Comparison of ENCODE assay signal across 25 cellular contexts in the genomic region with DNA sequence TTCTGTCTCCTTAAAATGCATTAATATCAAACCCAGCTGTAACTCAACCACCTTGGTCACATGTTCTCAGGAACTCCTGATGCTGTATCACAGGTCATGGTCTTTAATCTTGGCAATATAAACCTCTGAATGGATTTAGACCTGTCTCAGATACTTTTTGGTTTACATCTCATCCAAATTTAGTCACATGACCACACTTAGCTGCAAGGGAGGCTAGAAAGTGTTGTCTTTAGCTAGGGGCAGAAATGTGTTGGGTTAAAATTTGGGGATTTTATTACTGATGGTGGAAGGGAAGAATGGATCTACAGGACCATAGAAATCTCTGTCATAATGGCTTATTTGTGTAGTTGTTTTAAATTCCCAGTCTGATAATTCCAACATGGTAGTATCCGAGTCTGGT. TPM values are rescaled to one million over a fixed set of nuclear protein-coding genes. Genes with fewer than 3 reads are reported as not detected.
DNase-seq lines count a peak whose midpoint lies in the region; ATAC-seq, FAIRE-seq and TF ChIP-seq lines count a peak whose summit lies in the region.
"Had no signal": no experiment of that assay in that cellular context is flagged by ENCODE, and none has a peak within 500 bp of the region (broad histone marks: within the 10 kb centered on the region; RNA-seq: fewer than 3 reads in every experiment).

No MANE protein-coding gene starts in this region.

- H3K79me2 ChIP-seq in K562 (ENCODE audit: control insufficient read depth, insufficient read depth, low read length): no peaks in the 10 kb centered on the region

- 53% methylated on average over 1 of the region's 1 CpG for whole genome bisulfite sequencing in A549 (ENCODE audit: missing lambda C conversion rate)
- 58% methylated on average over 1 of the region's 1 CpG for WGBS in K562 (ENCODE audit: insufficient coverage, low coverage, missing lambda C conversion rate)

- H3K4me3 Mint-ChIP-seq in activated T-cell treated with anti-CD3 and anti-CD28 coated beads, Interleukin-2, amount 50 U/mL, for 72 hours: no peak overlapping the region
- H3K4me3 Mint-ChIP-seq in activated T-cell treated with anti-CD3 and anti-CD28 coated beads, Interleukin-2, amount 50 U/mL, for 24 hours: no peak overlapping the region
- H3K4me3 Mint-ChIP-seq: B cell; CD4-positive, alpha-beta T cell; CD8-positive, alpha-beta T cell had no signal

- POLR2A ChIA-PET in A549 (lab: Yijun Ruan, JAX): no interaction called here
- POLR2A ChIA-PET in K562 (lab: Yijun Ruan, JAX): interaction anchor here (1.5 kb wide), 1 partner anchor 12 kb away, joined by 3 read pairs; no protein-coding TSS in a partner anchor

- intact Hi-C loops in K562 (cut with micrococcal nuclease): no loop called here
- intact Hi-C loops in uterus (cut with DNase I; ENCODE audit: low total_unique reads): no loop called here

- TF ChIP-seq CTCF in A549 (IDR thresholded peaks at IDR 0.05) (no peak), K562 (IDR thresholded peaks at IDR 0.05 in 2 of 3, conservative IDR thresholded peaks at IDR 0.05 in 1 of 3; ENCODE audit: insufficient read depth in 2 of 3, low read depth in 1 of 3, low read length in 3 of 3) (no peak), uterus (IDR thresholded peaks at IDR 0.05) (no peak)

- H3K36me3 ChIP-seq in K562 (ENCODE audit: control insufficient read depth, insufficient read depth, low read length): no peaks in the 10 kb centered on the region
- H3K36me3 ChIP-seq in uterus: no peaks in the 10 kb centered on the region

- no peaks in the 10 kb centered on the region for H3K4me1 ChIP-seq in A549
- H3K4me1 ChIP-seq in K562 (replicated peaks in 1 of 2; ENCODE audit: control insufficient read depth in 2 of 2, insufficient read depth in 2 of 2, low read length in 2 of 2): no peaks in the 10 kb centered on the region; a peak in 2 of 5 replicates
- no peaks in the 10 kb centered on the region for H3K4me1 ChIP-seq in uterus
- H3K4me1 ChIP-seq: Caco-2 had no signal

- no peak overlapping the region for H2AFZ ChIP-seq in K562 (ENCODE audit: low read depth, low read length)

- DNase-seq in activated T-cell treated with anti-CD3 and anti-CD28 coated beads, Interleukin-2, amount 50 U/mL, for 72 hours: no peak
- DNase-seq in activated T-cell treated with anti-CD3 and anti-CD28 coated beads, Interleukin-2, amount 50 U/mL, for 24 hours: no peak
- no peak for DNase-seq in A549 (ENCODE audit: low read depth in 1 of 2, low spot score in 1 of 2)
- DNase-seq in K562 (ENCODE audit: extremely low read depth in 1 of 4, low spot score in 3 of 4): no peak
- no peak for DNase-seq in uterus
- DNase-seq in NCI-H526 treated with DMSO at 0.1 percent for 48 hours (lab: John Stamatoyannopoulos, UW): no peak
- no peak for DNase-seq in hypothalamus (lab: John Stamatoyannopoulos, UW)
- DNase-seq in NCI-H748 (lab: John Stamatoyannopoulos, UW; ENCODE audit: unreplicated experiment): no peak
- DNase-seq: 8988T; AML-193; Caco-2; Calu3; CD4-positive, alpha-beta T cell; CD8-positive, alpha-beta T cell; DMS79 treated with DMSO at 0.1 percent for 48 hours; GF-D8 had no signal

- TF ChIP-seq POLR2A in A549 (IDR thresholded peaks at IDR 0.05; ENCODE audit: low read length) (no peak), K562 (conservative IDR thresholded peaks at IDR 0.05) (no peak), uterus (IDR thresholded peaks at IDR 0.05) (no peak)

- H3K4me3 ChIP-seq in A549 (no peak overlapping the region), K562 (no peak overlapping the region), uterus (no peak overlapping the region)
- H3K4me3 ChIP-seq: BLaER1 treated with 17β-estradiol and CSF1 and Interleukin-3, amounts not matched to agents 10 nM and 100 nM had no signal

- H3K27me3 ChIP-seq in K562 (ENCODE audit: control insufficient read depth in 2 of 2, insufficient read depth in 2 of 2, low read length in 2 of 2) (peaks cover 5% of the 10 kb centered on the region in 2 experiments; a peak in 2 of 5 replicates), uterus (no peaks in the 10 kb centered on the region)
- H3K27me3 ChIP-seq: BLaER1 treated with 17β-estradiol and CSF1 and Interleukin-3, amounts not matched to agents 10 nM and 100 nM had no signal

- H3K9me1 ChIP-seq in K562 (ENCODE audit: control insufficient read depth, insufficient read depth, low read length): no peaks in the 10 kb centered on the region

- H3K4me2 ChIP-seq in A549 (no peak overlapping the region), K562 (ENCODE audit: insufficient read depth, low read length) (no peak overlapping the region)
- H3K4me2 ChIP-seq: BLaER1 treated with 17β-estradiol and CSF1 and Interleukin-3, amounts not matched to agents 10 nM and 100 nM had no signal

- no peak for FAIRE-seq in A549 (lab: Jason Lieb, UNC)
- no peak for FAIRE-seq in K562 (lab: Jason Lieb, UNC)
- FAIRE-seq: A204.1, D721Med, G401.6, GM12891, GM19239 had no signal

- peaks cover 6 to 17% of the 10 kb centered on the region in 2 donors for H3K9me3 Mint-ChIP-seq in activated T-cell treated with anti-CD3 and anti-CD28 coated beads, Interleukin-2, amount 50 U/mL, for 72 hours
- H3K9me3 Mint-ChIP-seq in activated T-cell treated with anti-CD3 and anti-CD28 coated beads, Interleukin-2, amount 50 U/mL, for 24 hours: no peaks in the 10 kb centered on the region
- H3K9me3 Mint-ChIP-seq: CD4-positive, alpha-beta T cell; CD8-positive, alpha-beta T cell had no signal

- no peaks in the 10 kb centered on the region for H4K20me1 ChIP-seq in K562 (replicated peaks; ENCODE audit: control insufficient read depth, insufficient read depth, low read length)
- H4K20me1 ChIP-seq: BLaER1 treated with 17β-estradiol and CSF1 and Interleukin-3, amounts not matched to agents 10 nM and 100 nM had no signal

- H3K9ac ChIP-seq in K562 (ENCODE audit: insufficient read depth in 1 of 2, low read depth in 2 of 2, low read length in 2 of 2): no peak overlapping the region
- H3K9ac ChIP-seq: BLaER1 treated with 17β-estradiol and CSF1 and Interleukin-3, amounts not matched to agents 10 nM and 100 nM had no signal

- peaks cover 49% of the 10 kb centered on the region for H3K4me1 Mint-ChIP-seq in activated T-cell treated with anti-CD3 and anti-CD28 coated beads, Interleukin-2, amount 50 U/mL, for 72 hours (ENCODE audit: low read depth)
- H3K4me1 Mint-ChIP-seq in activated T-cell treated with anti-CD3 and anti-CD28 coated beads, Interleukin-2, amount 50 U/mL, for 24 hours (ENCODE audit: low read depth): peaks cover 44% of the 10 kb centered on the region
- H3K4me1 Mint-ChIP-seq: B cell had no signal

- CTCF ChIA-PET in A549 (lab: Yijun Ruan, JAX): interaction anchor here (1.3 to 1.6 kb wide), 2 partner anchors 30 to 58 kb away, joined by 4 to 5 read pairs; partner anchors contain the start of gene IL15RA
- CTCF ChIA-PET in K562 (lab: Yijun Ruan, JAX; ENCODE audit: low intra/inter-chr PET ratio): no interaction called here

- ATAC-seq in activated T-cell treated with anti-CD3 and anti-CD28 coated beads, Interleukin-2, amount 50 U/mL, for 72 hours (replicated peaks in 1 of 2): no peak
- no peak for ATAC-seq in A549
- ATAC-seq in K562: no peak
- ATAC-seq: CD8-positive, alpha-beta T cell had no signal

- peaks cover 9 to 19% of the 10 kb centered on the region in 2 donors for H3K36me3 Mint-ChIP-seq in activated T-cell treated with anti-CD3 and anti-CD28 coated beads, Interleukin-2, amount 50 U/mL, for 72 hours (ENCODE audit: insufficient read depth in 2 of 2)
- H3K36me3 Mint-ChIP-seq in activated T-cell treated with anti-CD3 and anti-CD28 coated beads, Interleukin-2, amount 50 U/mL, for 24 hours (ENCODE audit: low read depth): peaks cover 14% of the 10 kb centered on the region
- H3K36me3 Mint-ChIP-seq: CD8-positive, alpha-beta T cell had no signal

- peak overlapping the region; percentile 1 for H3K27ac Mint-ChIP-seq in activated T-cell treated with anti-CD3 and anti-CD28 coated beads, Interleukin-2, amount 50 U/mL, for 72 hours
- no peak overlapping the region for H3K27ac Mint-ChIP-seq in activated T-cell treated with anti-CD3 and anti-CD28 coated beads, Interleukin-2, amount 50 U/mL, for 24 hours
- H3K27ac Mint-ChIP-seq: B cell; CD4-positive, alpha-beta T cell; CD8-positive, alpha-beta T cell had no signal

- no peaks in the 10 kb centered on the region for H3K27me3 Mint-ChIP-seq in activated T-cell treated with anti-CD3 and anti-CD28 coated beads, Interleukin-2, amount 50 U/mL, for 72 hours (ENCODE audit: low read depth)
- peaks cover 7% of the 10 kb centered on the region for H3K27me3 Mint-ChIP-seq in activated T-cell treated with anti-CD3 and anti-CD28 coated beads, Interleukin-2, amount 50 U/mL, for 24 hours
- H3K27me3 Mint-ChIP-seq: B cell had no signal

- H3K27ac ChIP-seq in A549: no peak overlapping the region
- no peak overlapping the region for H3K27ac ChIP-seq in K562 (ENCODE audit: extremely low read depth, low read depth, low read length)
- H3K27ac ChIP-seq in uterus: peak overlapping the region; percentile 74 to 81
- H3K27ac ChIP-seq: BLaER1 treated with 17β-estradiol and CSF1 and Interleukin-3, amounts not matched to agents 10 nM and 100 nM; C4-2B had no signal

- in situ Hi-C loops in K562 (cut with MboI): no loop called here

- BruUV-seq in K562 (replicated peaks; lab: Mats Ljungman, UMichigan): no TSS peak

- H3K9me3 ChIP-seq in A549 (peaks cover 15% of the 10 kb centered on the region), K562 (replicated peaks; ENCODE audit: control insufficient read depth, insufficient read depth, low read depth, low read length) (no peaks in the 10 kb centered on the region), uterus (no peaks in the 10 kb centered on the region)

- TF ChIP-seq EP300 in A549 (IDR thresholded peaks at IDR 0.05): no peak
- TF ChIP-seq EP300 in K562 (IDR thresholded peaks at IDR 0.05; ENCODE audit: low read length): no peak

- TF ChIP-seq RAD21 in A549 (conservative IDR thresholded peaks at IDR 0.05 in 1 of 2, IDR thresholded peaks at IDR 0.05 in 1 of 2): no peak
- no peak for TF ChIP-seq RAD21 in K562 (CRISPR knock-in tag; conservative IDR thresholded peaks at IDR 0.05 in 1 of 2, IDR thresholded peaks at IDR 0.05 in 1 of 2)

RNA-seq across cellular contexts. Expression of gene IL15RA, which starts 29.6 kb away (rescaled TPM):
- total RNA-seq in activated T-cell treated with anti-CD3 and anti-CD28 coated beads, Interleukin-2, amount 50 U/mL, for 72 hours: 10 to 100 TPM; 23.7 to 30.0 TPM
- 0.83 and 0.91 TPM in 2 replicates for polyA plus RNA-seq in A549 (2011; rRNA removed)
- 1.9 TPM in 2 replicates for polyA plus RNA-seq in A549 (2012; cell fraction: cytosol; rRNA removed)
- polyA plus RNA-seq in A549 (2012; cell fraction: nucleus; rRNA removed): 1.5 and 1.7 TPM in 2 replicates
- polyA plus RNA-seq in A549 (2017; fragmentation: RNase III; extraction: RNeasy Plus Mini Kit Qiagen cat#74134 plus additional on column Dnase treatment): 0.46 to 0.72 TPM (median 0.58 TPM) in 3 replicates
- polyA minus RNA-seq in A549 (2011; rRNA and poly(A)+ RNA removed): 0.34 and 1.1 TPM in 2 replicates
- 12.8 and 14.2 TPM in 2 replicates for total RNA-seq in K562 (2011; cell fraction: chromatin; rRNA removed; ENCODE audit: low replicate concordance)
- 16.7 and 17.9 TPM in 2 replicates for total RNA-seq in K562 (2011; cell fraction: nucleolus; rRNA removed)
- total RNA-seq in K562 (2011; cell fraction: nucleoplasm; rRNA removed): 13.9 and 18.0 TPM in 2 replicates
- 9.8 and 10.1 TPM in 2 replicates for total RNA-seq in K562 (2014; rRNA removed)
- 4.0 and 4.5 TPM in 2 replicates for total RNA-seq in K562 (2014; rRNA removed; fragmentation: Illumina TruSeq; extraction: Trizol)
- 4.7 and 5.2 TPM in 2 replicates for total RNA-seq in K562 (2015; rRNA removed; fragmentation: Illumina TruSeq; extraction: Trizol)
- 9.4 and 11.7 TPM in 2 replicates for total RNA-seq in K562 (2021)
- 8.0 and 18.3 TPM in 2 replicates for polyA plus RNA-seq in K562 (2011; rRNA removed)
- polyA plus RNA-seq in K562 (2011; cell fraction: cytosol; rRNA removed): 20.1 and 26.7 TPM in 2 replicates
- polyA plus RNA-seq in K562 (2011; cell fraction: nucleus; rRNA removed): 12.0 and 12.3 TPM in 2 replicates
- 5.6 and 11.1 TPM in 2 replicates for polyA plus RNA-seq in K562 (2012)
- 10.6 and 11.2 TPM in 2 replicates for polyA plus RNA-seq in K562 (2014; fragmentation: Illumina TruSeq; extraction: Trizol)
- 1 to 10 TPM; 1.2 to 2.0 TPM for polyA plus RNA-seq in K562 (2014; fragmentation: Nextera tagmentation; extraction: Ambion mirVana)
- 8.7 and 9.9 TPM in 2 replicates for polyA plus RNA-seq in K562 (2014; rRNA removed)
- 4.5 and 4.7 TPM in 2 replicates for polyA minus RNA-seq in K562 (2011; rRNA and poly(A)+ RNA removed)
- 10.1 and 10.2 TPM in 2 replicates for polyA minus RNA-seq in K562 (2011; cell fraction: cytosol; rRNA and poly(A)+ RNA removed)
- 2.9 and 3.1 TPM in 2 replicates for polyA minus RNA-seq in K562 (2011; cell fraction: nucleus; rRNA and poly(A)+ RNA removed)
- 10 to 100 TPM in 3 of 4 donors, 1 to 10 TPM in 1; 1.6 to 42.5 (median 31.9) TPM for total RNA-seq in uterus

RNA-seq across cellular contexts. Expression of gene IL2RA, which starts 55.2 kb away (rescaled TPM):
- total RNA-seq in activated T-cell treated with anti-CD3 and anti-CD28 coated beads, Interleukin-2, amount 50 U/mL, for 72 hours: 1,000 to 10,000 TPM in 1 of 2 donors, 100 to 1,000 TPM in 1; 848 to 1,110 TPM
- polyA plus RNA-seq in A549 (2011; rRNA removed) (not detected in 2 replicates), A549 (2017; fragmentation: RNase III; extraction: RNeasy Plus Mini Kit Qiagen cat#74134 plus additional on column Dnase treatment) (not detected in 3 replicates), K562 (2011; rRNA removed) (not detected in 2 replicates), K562 (2014; fragmentation: Illumina TruSeq; extraction: Trizol) (not detected in 2 replicates), K562 (2014; fragmentation: Nextera tagmentation; extraction: Ambion mirVana) (not detected), K562 (2014; rRNA removed) (not detected in 2 replicates)
- polyA plus RNA-seq in A549 (2012; cell fraction: cytosol; rRNA removed): not detected in 2 replicates
- polyA plus RNA-seq in A549 (2012; cell fraction: nucleus; rRNA removed): not detected in 2 replicates
- not detected in 2 replicates for polyA minus RNA-seq in A549 (2011; rRNA and poly(A)+ RNA removed)
- total RNA-seq in K562 (2011; cell fraction: chromatin; rRNA removed; ENCODE audit: low replicate concordance): not detected in 2 replicates
- not detected in 2 replicates for total RNA-seq in K562 (2011; cell fraction: nucleolus; rRNA removed)
- total RNA-seq in K562 (2011; cell fraction: nucleoplasm; rRNA removed): not detected in 2 replicates
- total RNA-seq in K562 (2014; rRNA removed) (not detected in 2 replicates), K562 (2014; rRNA removed; fragmentation: Illumina TruSeq; extraction: Trizol) (not detected in 2 replicates), K562 (2015; rRNA removed; fragmentation: Illumina TruSeq; extraction: Trizol) (not detected in 2 replicates), K562 (2021) (0.95 and 1.1 TPM in 2 replicates), uterus (under 1 TPM in 2 of 4 donors, not detected in 2; 0.15 to 0.28 TPM)
- not detected in 2 replicates for polyA plus RNA-seq in K562 (2011; cell fraction: cytosol; rRNA removed)
- polyA plus RNA-seq in K562 (2011; cell fraction: nucleus; rRNA removed): not detected in 2 replicates
- 0.03 and 0.19 TPM in 2 replicates for polyA plus RNA-seq in K562 (2012)
- polyA minus RNA-seq in K562 (2011; rRNA and poly(A)+ RNA removed): not detected in 2 replicates
- not detected in 2 replicates for polyA minus RNA-seq in K562 (2011; cell fraction: cytosol; rRNA and poly(A)+ RNA removed)
- polyA minus RNA-seq in K562 (2011; cell fraction: nucleus; rRNA and poly(A)+ RNA removed): not detected in 2 replicates
- total RNA-seq: Caco-2, Calu3 had no signal
- polyA plus RNA-seq: BJ had no signal

Comparison
In these comparisons a context has a peak if more than half of its experiments do, and no peak if none do; other contexts are left out.
1. H3K27ac ChIP-seq: peak in uterus (2 of 2); none in A549 (0 of 2) and K562 (single experiment).
2. RNA of gene IL2RA, which starts 55.2 kb away (total RNA-seq): 848 to 1,110 TPM in activated T-cell treated with anti-CD3 and anti-CD28 coated beads, Interleukin-2, amount 50 U/mL, for 72 hours; 0.15 to 0.28 TPM in uterus and 0.95 to 1.1 TPM in K562; every median in the first group is over 100 times any median in the second.